1 cellular context compared by ENCODE assay signal in the genomic region with DNA sequence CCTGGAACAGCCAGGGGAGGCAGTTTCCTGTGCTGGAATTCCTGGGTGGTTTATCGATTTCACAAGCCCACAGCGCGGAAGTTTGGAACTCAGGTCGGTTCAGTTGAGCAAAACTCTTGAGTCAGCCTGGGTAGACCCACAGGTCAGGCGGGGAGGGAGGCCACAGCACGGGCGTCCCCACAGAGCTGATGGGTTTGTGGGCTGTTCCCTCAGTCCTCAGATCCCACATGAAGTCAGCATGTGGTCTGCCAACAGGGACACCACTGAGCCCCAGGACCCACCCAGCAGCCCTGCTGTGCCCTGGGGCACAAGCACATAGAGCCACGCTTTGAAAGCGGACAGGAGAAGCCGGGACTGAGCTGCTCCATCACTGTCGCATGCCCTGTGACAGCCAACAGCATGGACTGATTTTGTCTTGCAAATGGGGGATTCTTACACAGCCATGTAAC.
TF ChIP-seq lines count a peak whose summit lies in the region.

No MANE protein-coding gene starts in this region.

TF ChIP-seq in GM12878, 131 proteins besides CTCF, POLR2A, EP300 and RAD21 (continued from another document):
- TF ChIP-seq, protein P1, sequence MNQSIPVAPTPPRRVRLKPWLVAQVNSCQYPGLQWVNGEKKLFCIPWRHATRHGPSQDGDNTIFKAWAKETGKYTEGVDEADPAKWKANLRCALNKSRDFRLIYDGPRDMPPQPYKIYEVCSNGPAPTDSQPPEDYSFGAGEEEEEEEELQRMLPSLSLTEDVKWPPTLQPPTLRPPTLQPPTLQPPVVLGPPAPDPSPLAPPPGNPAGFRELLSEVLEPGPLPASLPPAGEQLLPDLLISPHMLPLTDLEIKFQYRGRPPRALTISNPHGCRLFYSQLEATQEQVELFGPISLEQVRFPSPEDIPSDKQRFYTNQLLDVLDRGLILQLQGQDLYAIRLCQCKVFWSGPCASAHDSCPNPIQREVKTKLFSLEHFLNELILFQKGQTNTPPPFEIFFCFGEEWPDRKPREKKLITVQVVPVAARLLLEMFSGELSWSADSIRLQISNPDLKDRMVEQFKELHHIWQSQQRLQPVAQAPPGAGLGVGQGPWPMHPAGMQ (IDR thresholded peaks at IDR 0.05; ENCODE audit: borderline replicate concordance) = no peak
- TF ChIP-seq, protein P2, sequence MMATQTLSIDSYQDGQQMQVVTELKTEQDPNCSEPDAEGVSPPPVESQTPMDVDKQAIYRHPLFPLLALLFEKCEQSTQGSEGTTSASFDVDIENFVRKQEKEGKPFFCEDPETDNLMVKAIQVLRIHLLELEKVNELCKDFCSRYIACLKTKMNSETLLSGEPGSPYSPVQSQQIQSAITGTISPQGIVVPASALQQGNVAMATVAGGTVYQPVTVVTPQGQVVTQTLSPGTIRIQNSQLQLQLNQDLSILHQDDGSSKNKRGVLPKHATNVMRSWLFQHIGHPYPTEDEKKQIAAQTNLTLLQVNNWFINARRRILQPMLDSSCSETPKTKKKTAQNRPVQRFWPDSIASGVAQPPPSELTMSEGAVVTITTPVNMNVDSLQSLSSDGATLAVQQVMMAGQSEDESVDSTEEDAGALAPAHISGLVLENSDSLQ (IDR thresholded peaks at IDR 0.05) = peak; percentile 45; the same call in 1 of the 2 replicates
- TF ChIP-seq HDAC2 (IDR thresholded peaks at IDR 0.05) = no peak
